27 cellular contexts compared by ENCODE assay signal in genomic region chr7:41431671-41432070, GRCh38.
"Had no signal": no experiment of that assay in that cellular context is flagged by ENCODE, and none has a peak within 500 bp of the region (broad histone marks: within the 10 kb centered on the region; RNA-seq: fewer than 3 reads in every experiment).

No MANE protein-coding gene starts in this region.

- H3K36me3 ChIP-seq: brain microvascular endothelial cell, gastroesophageal sphincter, heart right ventricle, WERI-Rb-1 had no signal

- H3K4me2 ChIP-seq: hepatocyte had no signal

- H2AFZ ChIP-seq: hepatocyte had no signal

- ATAC-seq: activated CD4-positive, CD25-positive, alpha-beta regulatory T cell treated with anti-CD3 and anti-CD28 coated beads, Interleukin-2, amount 50 U/mL, for 24 hours; activated CD8-positive, alpha-beta T cell treated with anti-CD3 and anti-CD28 coated beads for 36 hours; activated T-cell treated with anti-CD3 and anti-CD28 coated beads, Interleukin-2, amount 50 U/mL, for 4 hours; activated T-helper 17 cell treated with anti-CD3 and anti-CD28 coated beads, Interleukin-2, amount 50 U/mL, for 72 hours; esophagus mucosa; gastroesophageal sphincter; heart right ventricle had no signal

- H3K27me3 ChIP-seq: brain microvascular endothelial cell, dorsolateral prefrontal cortex, gastroesophageal sphincter, heart right ventricle, hepatocyte had no signal

- DNase-seq: activated B cell treated with CpG ODN at 0.5 μM for 24 hours; activated CD4-positive, alpha-beta T cell treated with anti-CD3 and anti-CD28 coated beads for 48 hours; activated CD4-positive, alpha-beta T cell treated with anti-CD3 and anti-CD28 coated beads, Interleukin-2, amount 50 U/mL, for 1 hour; activated CD4-positive, alpha-beta T cell treated with anti-CD3 and anti-CD28 coated beads, Interleukin-2, amount 50 U/mL, for 48 hours; activated CD8-positive, alpha-beta memory T cell treated with anti-CD3 and anti-CD28 coated beads for 24 hours; activated CD8-positive, alpha-beta T cell treated with anti-CD3 and anti-CD28 coated beads for 36 hours; activated effector memory CD4-positive, alpha-beta T cell treated with Interleukin-2 at 50 U/mL for 16 hours; activated gamma-delta T cell treated with Interleukin-2 at 50 U/mL for 16 hours; activated naive CD4-positive, alpha-beta T cell treated with anti-CD3 and anti-CD28 coated beads, Interleukin-2, amount 50 U/mL, for 16 hours; activated naive CD4-positive, alpha-beta T cell treated with Interleukin-2 at 50 U/mL for 16 hours; activated T-cell treated with anti-CD3 and anti-CD28 coated beads, Interleukin-2, amount 50 U/mL, for 4 hours; amniotic stem cell; anterior cingulate cortex; brain microvascular endothelial cell; dorsolateral prefrontal cortex; effector memory CD4-positive, alpha-beta T cell; endodermal cell; foreskin melanocyte; heart right ventricle; T-helper 2 cell; WERI-Rb-1 had no signal

- H3K79me2 ChIP-seq: hepatocyte had no signal

- H3K4me3 ChIP-seq: coronary artery, dorsolateral prefrontal cortex, gastroesophageal sphincter, heart right ventricle, hepatocyte had no signal

- H3K4me1 ChIP-seq: heart right ventricle had no signal

- H3K9me3 ChIP-seq: gastroesophageal sphincter had no signal

- H3K27ac ChIP-seq: brain microvascular endothelial cell, coronary artery, dorsolateral prefrontal cortex, gastroesophageal sphincter, heart right ventricle, hepatocyte, WERI-Rb-1 had no signal
